ENCODE assay signal across 21 cellular contexts in the genomic region with DNA sequence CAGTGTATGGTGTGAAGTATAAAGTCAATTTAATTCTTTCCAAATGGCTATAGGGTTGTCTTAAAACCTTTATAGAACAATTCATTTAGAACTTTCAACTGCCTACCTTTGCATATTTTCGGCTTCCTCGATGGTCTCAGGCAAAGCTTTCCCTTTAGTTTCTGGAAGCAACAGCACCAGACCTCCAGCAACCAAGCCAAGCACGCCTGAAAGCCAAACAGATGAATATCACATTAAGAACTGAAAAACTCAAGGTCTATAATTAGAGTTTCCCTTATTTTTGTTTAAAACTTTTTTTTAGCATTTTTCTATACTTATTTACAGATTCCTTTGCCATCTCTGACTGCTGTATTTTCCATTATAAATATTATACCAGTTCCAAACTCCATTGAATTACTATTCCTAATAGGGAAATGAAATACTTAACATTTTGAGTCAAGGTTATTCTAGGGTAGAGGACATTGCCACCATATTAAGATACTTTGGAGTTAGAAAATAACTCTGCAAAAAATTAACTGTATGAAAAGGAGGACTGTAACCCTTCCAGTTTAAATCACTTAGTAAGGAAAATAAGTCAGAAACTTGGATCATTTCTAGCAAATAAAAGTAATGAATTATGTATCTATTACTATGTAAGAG. TPM values are rescaled to one million over a fixed set of nuclear protein-coding genes. Genes with fewer than 3 reads are reported as not detected.
DNase-seq lines count a peak whose midpoint lies in the region; FAIRE-seq and TF ChIP-seq lines count a peak whose summit lies in the region.
"Had no signal": no experiment of that assay in that cellular context is flagged by ENCODE, and none has a peak within 500 bp of the region (broad histone marks: within the 10 kb centered on the region; RNA-seq: fewer than 3 reads in every experiment).

No MANE protein-coding gene starts in this region.

- H2BK15ac ChIP-seq in H1 (ENCODE audit: low read length) (no peak overlapping the region), mesendoderm (replicated peaks; ENCODE audit: low read depth) (no peak overlapping the region), mesenchymal stem cell (ENCODE audit: low read depth, poor library complexity, severe bottlenecking) (no peak overlapping the region)

- intact Hi-C loops in tibial artery (cut with DNase I; ENCODE audit: low total_unique reads) = no loop called here

- H3K36me3 Mint-ChIP-seq in activated T-cell treated with anti-CD3 and anti-CD28 coated beads, Interleukin-2, amount 50 U/mL, for 24 hours (ENCODE audit: low read depth) = no peaks in the 10 kb centered on the region
- H3K36me3 Mint-ChIP-seq: IgD-negative memory B cell had no signal

- H3K56ac ChIP-seq in H1 (replicated peaks; ENCODE audit: insufficient read length, low read depth, low read length) = no peak overlapping the region
- no peak overlapping the region for H3K56ac ChIP-seq in mesendoderm (ENCODE audit: low read length)

- H3K4me3 ChIP-seq in H1 (ENCODE audit: extremely low read depth in 1 of 4, insufficient read depth in 2 of 4, low read depth in 3 of 4, low read length in 4 of 4) (no peak overlapping the region), mesendoderm (ENCODE audit: low read length) (no peak overlapping the region), tibial artery (no peak overlapping the region), mesenchymal stem cell (ENCODE audit: insufficient read depth in 1 of 2, low read depth in 1 of 2, low read length in 2 of 2) (no peak overlapping the region)
- H3K4me3 ChIP-seq: GM23248 had no signal

- H3K9ac ChIP-seq in H1 (replicated peaks in 1 of 4; ENCODE audit: extremely low read depth in 1 of 4, low read depth in 3 of 4, low read length in 3 of 4) (no peak overlapping the region), mesendoderm (ENCODE audit: low read length) (no peak overlapping the region), mesenchymal stem cell (ENCODE audit: low read length) (no peak overlapping the region)
- H3K9ac ChIP-seq: GM23248 had no signal

- no peaks in the 10 kb centered on the region for H3K9me3 Mint-ChIP-seq in activated T-cell treated with anti-CD3 and anti-CD28 coated beads, Interleukin-2, amount 50 U/mL, for 24 hours
- H3K9me3 Mint-ChIP-seq: CD4-positive, alpha-beta T cell had no signal

- H3K4me3 Mint-ChIP-seq in activated T-cell treated with anti-CD3 and anti-CD28 coated beads, Interleukin-2, amount 50 U/mL, for 24 hours = no peak overlapping the region
- H3K4me3 Mint-ChIP-seq: CD4-positive, alpha-beta T cell; IgD-negative memory B cell had no signal

- H3K27ac Mint-ChIP-seq in activated T-cell treated with anti-CD3 and anti-CD28 coated beads, Interleukin-2, amount 50 U/mL, for 24 hours = no peak overlapping the region
- H3K27ac Mint-ChIP-seq: CD4-positive, alpha-beta T cell; IgD-negative memory B cell had no signal

- H3K27ac ChIP-seq in H1 (ENCODE audit: low read depth, low read length) (no peak overlapping the region), mesendoderm (ENCODE audit: low read depth, low read length) (no peak overlapping the region), tibial artery (peak overlapping the region; percentile 44 to 70), mesenchymal stem cell (ENCODE audit: low read length, poor library complexity, severe bottlenecking) (no peak overlapping the region)
- H3K27ac ChIP-seq: GM23248 had no signal

- TF ChIP-seq EP300 in H1 (IDR thresholded peaks at IDR 0.05; ENCODE audit: borderline replicate concordance in 1 of 2, low read depth in 2 of 2, low read length in 2 of 2) = no peak

- H3K4me1 Mint-ChIP-seq in activated T-cell treated with anti-CD3 and anti-CD28 coated beads, Interleukin-2, amount 50 U/mL, for 24 hours (ENCODE audit: low read depth) = peaks cover 20% of the 10 kb centered on the region
- H3K4me1 Mint-ChIP-seq: IgD-negative memory B cell had no signal

- no peak overlapping the region for H2BK120ac ChIP-seq in H1 (replicated peaks; ENCODE audit: low read depth, low read length)
- peak overlapping the region; percentile 45 for H2BK120ac ChIP-seq in mesendoderm (ENCODE audit: low read depth, low read length)
- no peak overlapping the region for H2BK120ac ChIP-seq in mesenchymal stem cell (ENCODE audit: low read depth, low read length)

- H4K91ac ChIP-seq in H1 (replicated peaks; ENCODE audit: insufficient read length, low read length) (peak overlapping the region; percentile 88), mesenchymal stem cell (ENCODE audit: low read length) (no peak overlapping the region)

- 89% methylated on average over 3 of the region's 3 CpGs; no CpG with 5 or more reads in 1 of the 2 experiments for WGBS in H1 (ENCODE audit: extremely low coverage in 1 of 2, insufficient coverage in 1 of 2, insufficient read length in 1 of 2, insufficient replicate concordance in 2 of 2, low coverage in 1 of 2, low lambda C conversion rate in 2 of 2, missing lambda C conversion rate in 1 of 2), 2 experiments
- WGBS in mesendoderm (ENCODE audit: extremely low coverage, insufficient coverage, low lambda C conversion rate) = no CpG with 5 or more reads among the region's 3 CpGs
- WGBS in mesenchymal stem cell = 84% methylated on average over 2 of the region's 3 CpGs

- no peak overlapping the region for H4K5ac ChIP-seq in H1 (ENCODE audit: insufficient read length, low read depth, low read length)
- no peak overlapping the region for H4K5ac ChIP-seq in mesendoderm (ENCODE audit: low read length)

- peaks cover 7 to 20% (median 18%) of the 10 kb centered on the region in 4 experiments; a peak in 4 of 7 replicates for H3K4me1 ChIP-seq in H1 (replicated peaks in 1 of 4; ENCODE audit: control insufficient read depth in 3 of 4, insufficient read depth in 4 of 4, low read length in 3 of 4)
- H3K4me1 ChIP-seq in mesendoderm (ENCODE audit: control insufficient read depth, low read depth, low read length) = peaks cover 4% of the 10 kb centered on the region
- peaks cover 0 to 53% (median 9%) of the 10 kb centered on the region in 4 donors for H3K4me1 ChIP-seq in tibial artery
- H3K4me1 ChIP-seq in mesenchymal stem cell (ENCODE audit: control insufficient read depth, insufficient read depth, low read depth, low read length) = no peaks in the 10 kb centered on the region
- H3K4me1 ChIP-seq: BE2C, Caco-2 had no signal

- H3K36me3 ChIP-seq in H1 (ENCODE audit: control insufficient read depth in 2 of 4, insufficient read depth in 4 of 4, low read length in 3 of 4) (no peaks in the 10 kb centered on the region), mesendoderm (ENCODE audit: control insufficient read depth, insufficient read depth, low read length) (no peaks in the 10 kb centered on the region), tibial artery (no peaks in the 10 kb centered on the region), mesenchymal stem cell (ENCODE audit: control insufficient read depth in 1 of 2, insufficient read depth in 2 of 2, low read depth in 1 of 2, low read length in 2 of 2) (no peaks in the 10 kb centered on the region)
- H3K36me3 ChIP-seq: BE2C had no signal

- H3K4ac ChIP-seq in H1 (replicated peaks; ENCODE audit: insufficient read length, low read depth, low read length) (no peak overlapping the region), mesendoderm (ENCODE audit: low read depth, low read length) (no peak overlapping the region), mesenchymal stem cell (ENCODE audit: low read depth in 1 of 2, low read length in 2 of 2) (no peak overlapping the region)

- H3K79me2 ChIP-seq in H1 (ENCODE audit: control insufficient read depth in 1 of 2, insufficient read depth in 2 of 2, low read length in 2 of 2) = no peaks in the 10 kb centered on the region
- no peaks in the 10 kb centered on the region for H3K79me2 ChIP-seq in mesendoderm (ENCODE audit: control insufficient read depth, insufficient read depth, low read length)

- H3K4me2 ChIP-seq in H1 (ENCODE audit: insufficient read depth in 1 of 2, low read depth in 2 of 2, low read length in 2 of 2) = no peak overlapping the region
- H3K4me2 ChIP-seq in mesendoderm (ENCODE audit: low read length) = no peak overlapping the region
- no peak overlapping the region for H3K4me2 ChIP-seq in mesenchymal stem cell (ENCODE audit: low read length, poor library complexity, severe bottlenecking)

- H4K20me1 ChIP-seq in H1 (replicated peaks in 1 of 2; ENCODE audit: control insufficient read depth in 1 of 2, insufficient read depth in 2 of 2, low read length in 2 of 2) = no peaks in the 10 kb centered on the region

- H3K23me2 ChIP-seq in H1 (ENCODE audit: low read depth, low read length) = no peaks in the 10 kb centered on the region

- H3K9me3 ChIP-seq in H1 (ENCODE audit: insufficient read depth in 2 of 2, low read depth in 1 of 2, low read length in 1 of 2) (peaks cover under 1 to 5% of the 10 kb centered on the region in 2 experiments; a peak in 2 of 4 replicates), tibial artery (peaks cover 0 to 6% (median 0%) of the 10 kb centered on the region in 3 donors), mesenchymal stem cell (ENCODE audit: control insufficient read depth, low read length) (no peaks in the 10 kb centered on the region)
- H3K9me3 ChIP-seq: BE2C, Caco-2 had no signal

- no peak overlapping the region for H4K8ac ChIP-seq in H1 (ENCODE audit: extremely low read depth, insufficient read depth, low read length)
- no peak overlapping the region for H4K8ac ChIP-seq in mesendoderm (ENCODE audit: low read depth, low read length)
- H4K8ac ChIP-seq in mesenchymal stem cell (ENCODE audit: low read length) = no peak overlapping the region

- no peak overlapping the region for H2BK20ac ChIP-seq in H1 (ENCODE audit: low read length)

- H3K27me3 Mint-ChIP-seq in activated T-cell treated with anti-CD3 and anti-CD28 coated beads, Interleukin-2, amount 50 U/mL, for 24 hours = peaks cover 41% of the 10 kb centered on the region

- DNase-seq in H1 (ENCODE audit: low read depth in 1 of 2, low spot score in 2 of 2) = no peak
- DNase-seq in mesendoderm = no peak
- no peak for DNase-seq in tibial artery
- DNase-seq in mesenchymal stem cell = no peak
- DNase-seq in activated T-cell treated with anti-CD3 and anti-CD28 coated beads, Interleukin-2, amount 50 U/mL, for 24 hours = no peak
- DNase-seq in NCI-H1048 (lab: John Stamatoyannopoulos, UW) = no peak
- DNase-seq: ACHN; BE2C; C1 segment of cervical spinal cord; Caco-2; CD4-positive, alpha-beta T cell; GM23248; HCEC 1CT had no signal

- POLR2A ChIA-PET in H1 (lab: Charles Lee; ENCODE audit: partially characterized antibody) = interaction anchor here (0.8 kb wide), 1 partner anchor 10 kb away, joined by 3 read pairs; no protein-coding TSS in a partner anchor

- H3K27me3 ChIP-seq in H1 (replicated peaks in 1 of 4; ENCODE audit: control insufficient read depth in 3 of 4, extremely low read depth in 1 of 4, insufficient read depth in 3 of 4, low read length in 3 of 4) (no peaks in the 10 kb centered on the region), mesendoderm (ENCODE audit: insufficient read depth, low read length, poor library complexity) (no peaks in the 10 kb centered on the region), tibial artery (no peaks in the 10 kb centered on the region), mesenchymal stem cell (ENCODE audit: control insufficient read depth in 1 of 2, insufficient read depth in 1 of 2, low read length in 2 of 2) (no peaks in the 10 kb centered on the region)
- H3K27me3 ChIP-seq: BE2C had no signal

- CTCF ChIA-PET in H1 (lab: Charles Lee; ENCODE audit: partially characterized antibody) = interaction anchor here (1.4 to 1.6 kb wide), 2 partner anchors 37 to 72 kb away, joined by 4 to 6 read pairs; no protein-coding TSS in a partner anchor

- H3K79me1 ChIP-seq in H1 (ENCODE audit: low read depth, low read length) (no peaks in the 10 kb centered on the region), mesendoderm (ENCODE audit: low read length) (no peaks in the 10 kb centered on the region), mesenchymal stem cell (replicated peaks; ENCODE audit: low read length, poor library complexity, severe bottlenecking) (no peaks in the 10 kb centered on the region)

- H3K14ac ChIP-seq in H1 (ENCODE audit: insufficient read length) (no peak overlapping the region), mesenchymal stem cell (ENCODE audit: low read length in 2 of 2) (no peak overlapping the region)

- no peak overlapping the region for H2AK5ac ChIP-seq in H1 (ENCODE audit: low read depth, low read length)
- H2AK5ac ChIP-seq in mesendoderm (ENCODE audit: low read length) = no peak overlapping the region
- H2AK5ac ChIP-seq in mesenchymal stem cell (ENCODE audit: low read length, severe bottlenecking) = no peak overlapping the region

- no peak overlapping the region; the same call in 1 of the 2 replicates for H3K18ac ChIP-seq in H1 (ENCODE audit: extremely low read depth, low read length)
- H3K18ac ChIP-seq in mesendoderm (ENCODE audit: low read length) = peak overlapping the region; percentile 80
- no peak overlapping the region for H3K18ac ChIP-seq in mesenchymal stem cell (ENCODE audit: low read depth in 1 of 2, low read length in 2 of 2)

- H2BK12ac ChIP-seq in H1 (ENCODE audit: low read depth, low read length) (no peak overlapping the region), mesenchymal stem cell (ENCODE audit: low read length in 2 of 2) (no peak overlapping the region)

- TF ChIP-seq RAD21 in H1 (IDR thresholded peaks at IDR 0.05 in 1 of 2, conservative IDR thresholded peaks at IDR 0.05 in 1 of 2; ENCODE audit: low read depth in 2 of 2, low read length in 2 of 2) = no peak

- H3K23ac ChIP-seq in H1 (ENCODE audit: insufficient read length) (no peak overlapping the region), mesendoderm (ENCODE audit: low read length) (no peak overlapping the region), mesenchymal stem cell (ENCODE audit: low read length in 2 of 2) (no peak overlapping the region)

- TF ChIP-seq CTCF in H1 (IDR thresholded peaks at IDR 0.05; ENCODE audit: control extremely low read depth in 1 of 3, insufficient read depth in 1 of 3, low read depth in 1 of 3, low read length in 3 of 3) (no peak), tibial artery (IDR thresholded peaks at IDR 0.05) (no peak)

- FAIRE-seq in H1 (lab: Jason Lieb, UNC) = no peak
- FAIRE-seq: A204.1, D721Med, G401.6, GM12891, H54, HTR-8/SVneo had no signal

- no peak overlapping the region for H2BK5ac ChIP-seq in H1 (ENCODE audit: low read depth, low read length)
- H2BK5ac ChIP-seq in mesendoderm (ENCODE audit: low read length) = no peak overlapping the region
- no peak overlapping the region for H2BK5ac ChIP-seq in mesenchymal stem cell (ENCODE audit: low read depth, low read length, poor library complexity, severe bottlenecking)

- H2AFZ ChIP-seq in H1 (ENCODE audit: low read length) (no peak overlapping the region), mesenchymal stem cell (ENCODE audit: low read depth, low read length) (no peak overlapping the region)
- H2AFZ ChIP-seq: GM23248 had no signal

- no peak for TF ChIP-seq POLR2A in H1 (IDR thresholded peaks at IDR 0.05; ENCODE audit: control extremely low read depth in 1 of 2, low read depth in 2 of 2, low read length in 2 of 2)

RNA-seq across cellular contexts. Expression of a gene that starts 33.9 kb away (rescaled TPM):
- 1.2 and 1.4 TPM in 2 replicates for total RNA-seq in H1 (2021; fragmentation: NEBNext Ultra II Directional; extraction: Animal tissue kit (Norgen Biotek cat#: 25700))
- polyA plus RNA-seq in H1 (2011; rRNA removed) = 0.23 TPM in 1 of 2 replicates, not detected in the other
- 0.23 TPM for polyA plus RNA-seq in H1 (2011; cell fraction: cytosol; rRNA removed)
- 0.24 TPM for polyA plus RNA-seq in H1 (2011; cell fraction: nucleus; rRNA removed)
- polyA plus RNA-seq in H1 (2012, experiment 1 of 2) = 0.24 to 0.57 TPM (median 0.31 TPM) in 4 replicates
- not detected for polyA plus RNA-seq in H1 (2012, experiment 2 of 2)
- polyA plus RNA-seq in H1 (2013, experiment 1 of 2) = 0.75 TPM
- 0.75 TPM for polyA plus RNA-seq in H1 (2013, experiment 2 of 2)
- polyA minus RNA-seq in H1 (2011; rRNA and poly(A)+ RNA removed) = 0.28 and 1.2 TPM in 2 replicates
- polyA minus RNA-seq in H1 (2011; cell fraction: cytosol; rRNA and poly(A)+ RNA removed) = not detected
- polyA minus RNA-seq in H1 (2011; cell fraction: nucleus; rRNA and poly(A)+ RNA removed) = 0.40 TPM
- polyA plus RNA-seq in mesendoderm (2013, experiment 1 of 2) = 2.3 TPM
- 2.2 TPM for polyA plus RNA-seq in mesendoderm (2013, experiment 2 of 2)
- polyA plus RNA-seq in mesenchymal stem cell (2013, experiment 1 of 2) = not detected
- not detected for polyA plus RNA-seq in mesenchymal stem cell (2013, experiment 2 of 2)
- total RNA-seq: Caco-2; CD4-positive, alpha-beta T cell; GM23248; HepG2 had no signal
- polyA plus RNA-seq: GM23248, HepG2, IgD-negative memory B cell had no signal

Comparison
In these comparisons a context has a peak if more than half of its experiments do, and no peak if none do; other contexts are left out.
1. H3K27ac ChIP-seq: peak in tibial artery (2 of 2); none in H1 (single experiment), mesendoderm (single experiment) and mesenchymal stem cell (single experiment).